ENCODE assay signal across 8 cellular contexts in genomic region chr9:14314929-14315753, GRCh38. TPM values are rescaled to one million over a fixed set of nuclear protein-coding genes. Genes with fewer than 3 reads are reported as not detected.
A peak's percentile ranks its signal among the peaks of the same experiment; 100 is the strongest.
DNase-seq lines count a peak whose midpoint lies in the region; ATAC-seq and TF ChIP-seq lines count a peak whose summit lies in the region.

No MANE protein-coding gene starts in this region.

- peaks cover 16% of the 10 kb centered on the region for H3K4me1 Mint-ChIP-seq in activated T-helper 1 cell treated with anti-CD3 and anti-CD28 coated beads, Interleukin-12 subunit alpha, Interleukin-12 subunit beta, Interleukin-2, Interleukin-4 antibody, amounts not matched to agents 30 ng/mL and 10 ng/mL and 1 ng/mL, durations not matched to agents 14 hours and 24 hours and 36 hours (ENCODE audit: low read depth)
- peaks cover 8 to 23% (median 20%) of the 10 kb centered on the region in 4 donors for H3K4me1 Mint-ChIP-seq in naive thymus-derived CD8-positive, alpha-beta T cell

- intact Hi-C loops in activated T-helper 1 cell treated with anti-CD3 and anti-CD28 coated beads, Interleukin-12 subunit alpha, Interleukin-12 subunit beta, Interleukin-2, Interleukin-4 antibody, amounts not matched to agents 30 ng/mL and 10 ng/mL and 1 ng/mL, durations not matched to agents 14 hours and 24 hours and 36 hours (cut with micrococcal nuclease), result loop anchor here (1.0 kb wide), 1 partner anchor 7 kb away; no protein-coding TSS in a partner anchor

- no peaks in the 10 kb centered on the region for H3K36me3 ChIP-seq in HAP-1 (replicated peaks)

- peak overlapping the region; percentile 60 for H3K4me3 ChIP-seq in HAP-1
- H3K4me3 ChIP-seq in fibroblast of villous mesenchyme (ENCODE audit: low read depth, low read length), result peak overlapping the region; percentile 70

- H3K27ac Mint-ChIP-seq in activated T-helper 1 cell treated with anti-CD3 and anti-CD28 coated beads, Interleukin-12 subunit alpha, Interleukin-12 subunit beta, Interleukin-2, Interleukin-4 antibody, amounts not matched to agents 30 ng/mL and 10 ng/mL and 1 ng/mL, durations not matched to agents 14 hours and 24 hours and 36 hours, result no peak overlapping the region
- no peak overlapping the region for H3K27ac Mint-ChIP-seq in naive thymus-derived CD8-positive, alpha-beta T cell

- peaks cover 60% of the 10 kb centered on the region for H3K27me3 Mint-ChIP-seq in activated T-helper 1 cell treated with anti-CD3 and anti-CD28 coated beads, Interleukin-12 subunit alpha, Interleukin-12 subunit beta, Interleukin-2, Interleukin-4 antibody, amounts not matched to agents 30 ng/mL and 10 ng/mL and 1 ng/mL, durations not matched to agents 14 hours and 24 hours and 36 hours (ENCODE audit: insufficient read depth)
- H3K27me3 Mint-ChIP-seq in naive thymus-derived CD8-positive, alpha-beta T cell, result peaks cover 36 to 60% (median 51%) of the 10 kb centered on the region in 5 donors

- H3K9me3 Mint-ChIP-seq in activated T-helper 1 cell treated with anti-CD3 and anti-CD28 coated beads, Interleukin-12 subunit alpha, Interleukin-12 subunit beta, Interleukin-2, Interleukin-4 antibody, amounts not matched to agents 30 ng/mL and 10 ng/mL and 1 ng/mL, durations not matched to agents 14 hours and 24 hours and 36 hours, result no peaks in the 10 kb centered on the region
- H3K9me3 Mint-ChIP-seq in naive thymus-derived CD8-positive, alpha-beta T cell, result peaks cover 0 to 15% (median 0%) of the 10 kb centered on the region in 9 donors

- peak overlapping the region; percentile 80 for H3K4me3 Mint-ChIP-seq in activated T-helper 1 cell treated with anti-CD3 and anti-CD28 coated beads, Interleukin-12 subunit alpha, Interleukin-12 subunit beta, Interleukin-2, Interleukin-4 antibody, amounts not matched to agents 30 ng/mL and 10 ng/mL and 1 ng/mL, durations not matched to agents 14 hours and 24 hours and 36 hours
- H3K4me3 Mint-ChIP-seq in naive thymus-derived CD8-positive, alpha-beta T cell, result peak overlapping the region; percentile 68 to 88 (median 84)

- TF ChIP-seq CTCF in fibroblast of villous mesenchyme (IDR thresholded peaks at IDR 0.05; ENCODE audit: insufficient read depth, low read depth, low read length), result no peak

- peaks cover 7% of the 10 kb centered on the region for H3K36me3 Mint-ChIP-seq in activated T-helper 1 cell treated with anti-CD3 and anti-CD28 coated beads, Interleukin-12 subunit alpha, Interleukin-12 subunit beta, Interleukin-2, Interleukin-4 antibody, amounts not matched to agents 30 ng/mL and 10 ng/mL and 1 ng/mL, durations not matched to agents 14 hours and 24 hours and 36 hours (ENCODE audit: low read depth)
- H3K36me3 Mint-ChIP-seq in naive thymus-derived CD8-positive, alpha-beta T cell, result peaks cover 0 to 13% (median 2%) of the 10 kb centered on the region in 3 donors

- peak; percentile 48 to 65 for ATAC-seq in naive thymus-derived CD8-positive, alpha-beta T cell
- no peak for ATAC-seq in HG02571 (IDR thresholded peaks at IDR 0.05; ENCODE audit: unreplicated experiment)

- no peaks in the 10 kb centered on the region for H3K27me3 ChIP-seq in HAP-1 (ENCODE audit: low read depth)

- DNase-seq in G401 (ENCODE audit: low spot score) (peak; percentile 73), HAP-1 (ENCODE audit: low spot score in 2 of 2) (peak; percentile 87 to 95), NCI-H2107 (lab: John Stamatoyannopoulos, UW) (peak; percentile 64), fibroblast of villous mesenchyme (ENCODE audit: low read depth) (peak; percentile 79)
- no peak for DNase-seq in activated T-helper 1 cell treated with anti-CD3 and anti-CD28 coated beads, Interleukin-12 subunit alpha, Interleukin-12 subunit beta, Interleukin-2, Interleukin-4 antibody, amounts not matched to agents 30 ng/mL and 10 ng/mL and 1 ng/mL, durations not matched to agents 14 hours and 24 hours and 36 hours (ENCODE audit: low spot score)
- peak in 1 of 10 donors; percentile 9 for DNase-seq in naive thymus-derived CD8-positive, alpha-beta T cell
- DNase-seq in stimulated activated CD8-positive, alpha-beta memory T cell treated with anti-CD3 and anti-CD28 coated beads, Interleukin-4, amount 100 ng/mL, for 48 hours, result no peak

- in situ Hi-C loops in G401 (cut with HindIII; ENCODE audit: low sequenced_read_pairs) (no loop called here), HAP-1 (cut with MboI; ENCODE audit: low sequenced_read_pairs) (loop anchor here (25.0 kb wide), 1 partner anchor 178 kb away; no protein-coding TSS in a partner anchor)

- H3K9me3 ChIP-seq in HAP-1, result no peaks in the 10 kb centered on the region

- H3K4me1 ChIP-seq in HAP-1, result peaks cover 49% of the 10 kb centered on the region

- POLR2A ChIA-PET in naive thymus-derived CD8-positive, alpha-beta T cell (lab: Charles Lee), result no interaction called here

RNA-seq across cellular contexts. Expression of gene NFIB, which starts 1.2 kb away (rescaled TPM):
- total RNA-seq in G401 (2014; rRNA removed; shearing (Covaris generic)), result not detected in 2 replicates
- total RNA-seq in activated T-helper 1 cell treated with anti-CD3 and anti-CD28 coated beads, Interleukin-12 subunit alpha, Interleukin-12 subunit beta, Interleukin-2, Interleukin-4 antibody, amounts not matched to agents 30 ng/mL and 10 ng/mL and 1 ng/mL, durations not matched to agents 14 hours and 24 hours and 36 hours, result not detected in 2 replicates
- total RNA-seq in fibroblast of villous mesenchyme, result 5.8 and 12.1 TPM in 2 replicates
- not detected for total RNA-seq in naive thymus-derived CD8-positive, alpha-beta T cell
- under 1 TPM in 1 of 3 donors, not detected in 2; 0.22 TPM for polyA plus RNA-seq in naive thymus-derived CD8-positive, alpha-beta T cell

Comparison
In these comparisons a context has a peak if more than half of its experiments do, and no peak if none do; other contexts are left out.
1. DNase-seq: peak in G401 (single experiment), HAP-1 (2 of 2), NCI-H2107 (single experiment) and fibroblast of villous mesenchyme (single experiment); none in activated T-helper 1 cell treated with anti-CD3 and anti-CD28 coated beads, Interleukin-12 subunit alpha, Interleukin-12 subunit beta, Interleukin-2, Interleukin-4 antibody, amounts not matched to agents 30 ng/mL and 10 ng/mL and 1 ng/mL, durations not matched to agents 14 hours and 24 hours and 36 hours (single experiment) and stimulated activated CD8-positive, alpha-beta memory T cell treated with anti-CD3 and anti-CD28 coated beads, Interleukin-4, amount 100 ng/mL, for 48 hours (single experiment).